Comparison of ENCODE assay signal across 35 cellular contexts in genomic region chr11:120550007-120550406, GRCh38. TPM values are rescaled to one million over a fixed set of nuclear protein-coding genes. Genes with fewer than 3 reads are reported as not detected.
"Had no signal": no experiment of that assay in that cellular context is flagged by ENCODE, and none has a peak within 500 bp of the region (broad histone marks: within the 10 kb centered on the region; RNA-seq: fewer than 3 reads in every experiment).

No MANE protein-coding gene starts in this region.

- H3K4me2 ChIP-seq: PC-9 had no signal

- ATAC-seq: activated CD8-positive, alpha-beta T cell treated with anti-CD3 and anti-CD28 coated beads, Interleukin-2, amount 10 ng/mL, durations not matched to agents 7 days and 5 days; body of pancreas; K562; Right ventricle myocardium inferior; SK-N-SH treated with all-trans-retinoic acid at 6 μM for 48 hours; T-cell had no signal

- H3K4me3 Mint-ChIP-seq: activated CD4-positive, alpha-beta T cell treated with anti-CD3 and anti-CD28 coated beads, Interleukin-2, amount 10 ng/mL, durations not matched to agents 7 days and 5 days; activated CD8-positive, alpha-beta T cell treated with anti-CD3 and anti-CD28 coated beads, Interleukin-2, amount 10 ng/mL, durations not matched to agents 7 days and 5 days; activated naive CD4-positive, alpha-beta T cell treated with anti-CD3 and anti-CD28 coated beads, Interleukin-2, amount 50 U/mL, for 24 hours; activated naive CD8-positive, alpha-beta T cell treated with anti-CD3 and anti-CD28 coated beads, Interleukin-2, amount 10 ng/mL, durations not matched to agents 7 days and 5 days; activated T-cell treated with anti-CD3 and anti-CD28 coated beads, Interleukin-2, amount 50 U/mL, for 24 hours; T-cell had no signal

- H3K9me3 Mint-ChIP-seq: activated CD4-positive, alpha-beta T cell treated with anti-CD3 and anti-CD28 coated beads, Interleukin-2, amount 10 ng/mL, durations not matched to agents 7 days and 5 days; activated naive CD4-positive, alpha-beta T cell treated with anti-CD3 and anti-CD28 coated beads, Interleukin-2, amount 50 U/mL, for 24 hours; activated naive CD8-positive, alpha-beta T cell treated with anti-CD3 and anti-CD28 coated beads, Interleukin-2, amount 10 ng/mL, durations not matched to agents 7 days and 5 days; activated T-cell treated with anti-CD3 and anti-CD28 coated beads, Interleukin-2, amount 50 U/mL, for 24 hours; activated T-helper 2 cell treated with anti-CD3 and anti-CD28 coated beads, Interferon-gamma antibody, Interleukin-2, Interleukin-4, amounts not matched to agents 10 μg/mL and 5 μg/mL and 100 μg/mL, durations not matched to agents 14 hours and 24 hours and 36 hours; T-cell had no signal

- H3K27ac Mint-ChIP-seq: activated CD4-positive, alpha-beta T cell treated with anti-CD3 and anti-CD28 coated beads, Interleukin-2, amount 10 ng/mL, durations not matched to agents 7 days and 5 days; activated CD8-positive, alpha-beta T cell treated with anti-CD3 and anti-CD28 coated beads, Interleukin-2, amount 10 ng/mL, durations not matched to agents 7 days and 5 days; activated naive CD4-positive, alpha-beta T cell treated with anti-CD3 and anti-CD28 coated beads, Interleukin-2, amount 50 U/mL, for 24 hours; activated naive CD8-positive, alpha-beta T cell treated with anti-CD3 and anti-CD28 coated beads, Interleukin-2, amount 10 ng/mL, durations not matched to agents 7 days and 5 days; activated T-cell treated with anti-CD3 and anti-CD28 coated beads, Interleukin-2, amount 50 U/mL, for 24 hours; activated T-helper 2 cell treated with anti-CD3 and anti-CD28 coated beads, Interferon-gamma antibody, Interleukin-2, Interleukin-4, amounts not matched to agents 10 μg/mL and 5 μg/mL and 100 μg/mL, durations not matched to agents 14 hours and 24 hours and 36 hours; T-cell had no signal

- H3K36me3 Mint-ChIP-seq: activated naive CD4-positive, alpha-beta T cell treated with anti-CD3 and anti-CD28 coated beads, Interleukin-2, amount 50 U/mL, for 24 hours; activated naive CD8-positive, alpha-beta T cell treated with anti-CD3 and anti-CD28 coated beads, Interleukin-2, amount 10 ng/mL, durations not matched to agents 7 days and 5 days; T-cell had no signal

- H3K27me3 ChIP-seq: ascending aorta, body of pancreas had no signal

- H3K4me1 Mint-ChIP-seq: activated naive CD4-positive, alpha-beta T cell treated with anti-CD3 and anti-CD28 coated beads, Interleukin-2, amount 50 U/mL, for 24 hours had no signal

- H3K9me3 ChIP-seq: ascending aorta, body of pancreas had no signal

- H3K27me3 Mint-ChIP-seq: activated naive CD4-positive, alpha-beta T cell treated with anti-CD3 and anti-CD28 coated beads, Interleukin-2, amount 50 U/mL, for 24 hours had no signal

- H3K4me3 ChIP-seq: ascending aorta, body of pancreas, K562, PC-9 had no signal

- H2AFZ ChIP-seq: PC-9 had no signal

- H3K27ac ChIP-seq: ascending aorta, body of pancreas, PC-9, RWPE1, VCaP had no signal

- H3K36me3 ChIP-seq: ascending aorta had no signal

- DNase-seq: activated CD4-positive, alpha-beta T cell treated with anti-CD3 and anti-CD28 coated beads, Interleukin-2, amount 10 ng/mL, durations not matched to agents 7 days and 5 days; activated CD4-positive, alpha-beta T cell treated with anti-CD3 and anti-CD28 coated beads, Interleukin-2, amount 50 U/mL, for 48 hours; activated CD4-positive, CD25-positive, alpha-beta regulatory T cell; activated CD8-positive, alpha-beta T cell treated with anti-CD3 and anti-CD28 coated beads, Interleukin-2, amount 10 ng/mL, durations not matched to agents 7 days and 5 days; activated gamma-delta T cell; activated naive CD4-positive, alpha-beta T cell treated with Interleukin-2 at 50 U/mL for 16 hours; activated naive CD8-positive, alpha-beta T cell treated with anti-CD3 and anti-CD28 coated beads, Interleukin-2, amount 10 ng/mL, durations not matched to agents 7 days and 5 days; activated T-cell treated with anti-CD3 and anti-CD28 coated beads, Interleukin-2, amount 50 U/mL, for 24 hours; amygdala; body of pancreas; caudate nucleus; cerebellar nuclear complex; NCI-H1105; NCI-H1417 treated with DMSO at 0.1 percent for 48 hours; NCI-H1930; NCI-H2081 treated with DMSO at 0.1 percent for 48 hours; NCI-H2171; NCI-H510A; NCI-H748 treated with DMSO at 0.1 percent for 48 hours; NK-92 treated with Interleukin-12 subunit alpha and Interleukin-12 subunit beta, amount 100 ng/mL, for 24 hours; PC-9; SIG-M5; T-cell; T-helper 2 cell; T-helper 9 cell had no signal

RNA-seq across cellular contexts. Expression of gene GRIK4, which starts 38.5 kb away (rescaled TPM):
- total RNA-seq: activated CD4-positive, alpha-beta T cell treated with anti-CD3 and anti-CD28 coated beads, Interleukin-2, amount 10 ng/mL, durations not matched to agents 7 days and 5 days; activated CD8-positive, alpha-beta T cell treated with anti-CD3 and anti-CD28 coated beads, Interleukin-2, amount 10 ng/mL, durations not matched to agents 7 days and 5 days; activated naive CD8-positive, alpha-beta T cell treated with anti-CD3 and anti-CD28 coated beads, Interleukin-2, amount 10 ng/mL, durations not matched to agents 7 days and 5 days; activated T-helper 2 cell treated with anti-CD3 and anti-CD28 coated beads, Interferon-gamma antibody, Interleukin-2, Interleukin-4, amounts not matched to agents 10 μg/mL and 5 μg/mL and 100 μg/mL, durations not matched to agents 14 hours and 24 hours and 36 hours; ascending aorta; body of pancreas; bronchial epithelial cell; K562; PC-9; Right ventricle myocardium inferior; SK-MEL-5 had no signal
- polyA plus RNA-seq: K562 had no signal
